In the genomic region with DNA sequence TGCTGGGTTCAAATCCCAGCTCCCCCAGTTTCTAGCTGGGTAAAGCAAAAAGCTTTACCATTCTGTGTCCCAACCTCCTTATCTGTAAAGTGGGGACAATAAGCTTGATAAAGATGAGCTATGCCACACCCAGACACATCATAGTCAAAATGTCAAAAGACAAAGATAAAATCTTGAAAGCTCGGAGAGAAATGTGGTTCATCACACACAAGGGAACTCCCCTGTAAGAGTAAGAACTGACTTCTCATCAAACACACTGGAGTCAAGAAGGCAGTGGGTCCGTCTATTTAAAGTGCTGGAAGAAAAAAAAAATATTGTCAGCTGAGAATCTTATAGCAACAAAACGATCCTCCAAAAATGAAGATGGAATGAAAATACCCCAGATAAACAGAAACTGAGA, we compare ENCODE assay signal across 21 cellular contexts. TPM values are rescaled to one million over a fixed set of nuclear protein-coding genes. Genes with fewer than 3 reads are reported as not detected.
DNase-seq lines count a peak whose midpoint lies in the region; ATAC-seq and TF ChIP-seq lines count a peak whose summit lies in the region.
"Had no signal": no experiment of that assay in that cellular context is flagged by ENCODE, and none has a peak within 500 bp of the region (broad histone marks: within the 10 kb centered on the region; RNA-seq: fewer than 3 reads in every experiment).

No MANE protein-coding gene starts in this region.

- peaks cover 5% of the 10 kb centered on the region for H3K9me3 Mint-ChIP-seq in activated CD8-positive, alpha-beta T cell treated with anti-CD3 and anti-CD28 coated beads for 36 hours
- H3K9me3 Mint-ChIP-seq in activated CD8-positive, alpha-beta T cell treated with anti-CD3 and anti-CD28 coated beads, Interleukin-2, amount 10 ng/mL, durations not matched to agents 7 days and 5 days (ENCODE audit: insufficient read depth), result no peaks in the 10 kb centered on the region
- H3K9me3 Mint-ChIP-seq in stimulated activated naive CD8-positive, alpha-beta T cell treated with anti-CD3 and anti-CD28 coated beads, Interleukin-15, amount 100 ng/mL, for 72 hours, result peaks cover 0 to 7% of the 10 kb centered on the region in 2 donors
- H3K9me3 Mint-ChIP-seq in stimulated activated effector memory CD8-positive, alpha-beta T cell treated with anti-CD3 and anti-CD28 coated beads, Interleukin-12 subunit alpha, Interleukin-12 subunit beta, amount 100 ng/mL, for 72 hours, result no peaks in the 10 kb centered on the region

- peaks cover 7% of the 10 kb centered on the region for H3K27me3 Mint-ChIP-seq in activated CD8-positive, alpha-beta T cell treated with anti-CD3 and anti-CD28 coated beads for 36 hours
- peaks cover 17% of the 10 kb centered on the region for H3K27me3 Mint-ChIP-seq in activated CD8-positive, alpha-beta T cell treated with anti-CD3 and anti-CD28 coated beads, Interleukin-2, amount 10 ng/mL, durations not matched to agents 7 days and 5 days (ENCODE audit: low read depth)
- H3K27me3 Mint-ChIP-seq in stimulated activated naive CD8-positive, alpha-beta T cell treated with anti-CD3 and anti-CD28 coated beads, Interleukin-15, amount 100 ng/mL, for 72 hours, result no peaks in the 10 kb centered on the region

- intact Hi-C loops in activated CD8-positive, alpha-beta T cell treated with anti-CD3 and anti-CD28 coated beads for 36 hours (cut with micrococcal nuclease), result no loop called here

- no peaks in the 10 kb centered on the region for H3K36me3 Mint-ChIP-seq in activated CD8-positive, alpha-beta T cell treated with anti-CD3 and anti-CD28 coated beads for 36 hours (ENCODE audit: low read depth)
- H3K36me3 Mint-ChIP-seq in activated CD8-positive, alpha-beta T cell treated with anti-CD3 and anti-CD28 coated beads, Interleukin-2, amount 10 ng/mL, durations not matched to agents 7 days and 5 days (ENCODE audit: low read depth), result no peaks in the 10 kb centered on the region
- no peaks in the 10 kb centered on the region for H3K36me3 Mint-ChIP-seq in stimulated activated effector memory CD8-positive, alpha-beta T cell treated with anti-CD3 and anti-CD28 coated beads, Interleukin-12 subunit alpha, Interleukin-12 subunit beta, amount 100 ng/mL, for 72 hours
- H3K36me3 Mint-ChIP-seq: CD14-positive monocyte; CD8-positive, alpha-beta memory T cell had no signal

- no peak overlapping the region for H3K27ac Mint-ChIP-seq in activated CD8-positive, alpha-beta T cell treated with anti-CD3 and anti-CD28 coated beads for 36 hours
- H3K27ac Mint-ChIP-seq in activated CD8-positive, alpha-beta T cell treated with anti-CD3 and anti-CD28 coated beads, Interleukin-2, amount 10 ng/mL, durations not matched to agents 7 days and 5 days, result no peak overlapping the region
- no peak overlapping the region for H3K27ac Mint-ChIP-seq in stimulated activated naive CD8-positive, alpha-beta T cell treated with anti-CD3 and anti-CD28 coated beads, Interleukin-15, amount 100 ng/mL, for 72 hours
- H3K27ac Mint-ChIP-seq in stimulated activated effector memory CD8-positive, alpha-beta T cell treated with anti-CD3 and anti-CD28 coated beads, Interleukin-12 subunit alpha, Interleukin-12 subunit beta, amount 100 ng/mL, for 72 hours, result no peak overlapping the region
- H3K27ac Mint-ChIP-seq: CD14-positive monocyte; CD4-positive, alpha-beta T cell; CD8-positive, alpha-beta memory T cell; HFFc6 had no signal

- H3K4me1 Mint-ChIP-seq in activated CD8-positive, alpha-beta T cell treated with anti-CD3 and anti-CD28 coated beads for 36 hours (ENCODE audit: low read depth), result no peaks in the 10 kb centered on the region
- no peaks in the 10 kb centered on the region for H3K4me1 Mint-ChIP-seq in activated CD8-positive, alpha-beta T cell treated with anti-CD3 and anti-CD28 coated beads, Interleukin-2, amount 10 ng/mL, durations not matched to agents 7 days and 5 days (ENCODE audit: low read depth)
- H3K4me1 Mint-ChIP-seq in stimulated activated naive CD8-positive, alpha-beta T cell treated with anti-CD3 and anti-CD28 coated beads, Interleukin-15, amount 100 ng/mL, for 72 hours, result no peaks in the 10 kb centered on the region
- H3K4me1 Mint-ChIP-seq in stimulated activated effector memory CD8-positive, alpha-beta T cell treated with anti-CD3 and anti-CD28 coated beads, Interleukin-12 subunit alpha, Interleukin-12 subunit beta, amount 100 ng/mL, for 72 hours, result no peaks in the 10 kb centered on the region
- H3K4me1 Mint-ChIP-seq: CD14-positive monocyte; CD8-positive, alpha-beta memory T cell had no signal

- no peak overlapping the region for H3K4me3 Mint-ChIP-seq in activated CD8-positive, alpha-beta T cell treated with anti-CD3 and anti-CD28 coated beads for 36 hours
- H3K4me3 Mint-ChIP-seq in activated CD8-positive, alpha-beta T cell treated with anti-CD3 and anti-CD28 coated beads, Interleukin-2, amount 10 ng/mL, durations not matched to agents 7 days and 5 days, result no peak overlapping the region
- no peak overlapping the region for H3K4me3 Mint-ChIP-seq in stimulated activated naive CD8-positive, alpha-beta T cell treated with anti-CD3 and anti-CD28 coated beads, Interleukin-15, amount 100 ng/mL, for 72 hours
- no peak overlapping the region for H3K4me3 Mint-ChIP-seq in stimulated activated effector memory CD8-positive, alpha-beta T cell treated with anti-CD3 and anti-CD28 coated beads, Interleukin-12 subunit alpha, Interleukin-12 subunit beta, amount 100 ng/mL, for 72 hours
- H3K4me3 Mint-ChIP-seq: CD14-positive monocyte; CD4-positive, alpha-beta T cell; CD8-positive, alpha-beta memory T cell; HFFc6 had no signal

- DNase-seq in activated CD8-positive, alpha-beta T cell treated with anti-CD3 and anti-CD28 coated beads for 36 hours, result no peak
- DNase-seq in activated CD8-positive, alpha-beta T cell treated with anti-CD3 and anti-CD28 coated beads, Interleukin-2, amount 10 ng/mL, durations not matched to agents 7 days and 5 days, result no peak
- no peak for DNase-seq in stimulated activated naive CD8-positive, alpha-beta T cell treated with anti-CD3 and anti-CD28 coated beads, Interleukin-15, Interleukin-2, amounts not matched to agents 100 U/mL and 50 U/mL, for 24 hours
- DNase-seq in stimulated activated naive CD8-positive, alpha-beta T cell treated with anti-CD3 and anti-CD28 coated beads, Interleukin-15, amount 100 ng/mL, for 72 hours, result no peak
- no peak for DNase-seq in stimulated activated effector memory CD8-positive, alpha-beta T cell treated with anti-CD3 and anti-CD28 coated beads, Interleukin-12 subunit alpha, Interleukin-12 subunit beta, amount 100 ng/mL, for 72 hours (ENCODE audit: low spot score in 2 of 2)
- DNase-seq in GM13976 (ENCODE audit: low spot score), result no peak
- DNase-seq: 8988T; ACHN; AML-193; BE2C; CD4-positive, alpha-beta T cell; CD8-positive, alpha-beta memory T cell; DMS 273 treated with DMSO at 0.1 percent for 48 hours; DMS79; EL; GDM1; GOT3; HFFc6 had no signal

- TF ChIP-seq CTCF in activated CD8-positive, alpha-beta T cell treated with anti-CD3 and anti-CD28 coated beads for 36 hours (IDR thresholded peaks at IDR 0.05), result no peak
- TF ChIP-seq CTCF in GM13976 (IDR thresholded peaks at IDR 0.05; ENCODE audit: borderline replicate concordance, control extremely low read depth, extremely low read depth, insufficient read depth, missing control alignments), result no peak

- peak; percentile 66 for ATAC-seq in activated CD8-positive, alpha-beta T cell treated with anti-CD3 and anti-CD28 coated beads for 36 hours
- no peak for ATAC-seq in activated CD8-positive, alpha-beta T cell treated with anti-CD3 and anti-CD28 coated beads, Interleukin-2, amount 10 ng/mL, durations not matched to agents 7 days and 5 days
- peak; percentile 75 for ATAC-seq in stimulated activated naive CD8-positive, alpha-beta T cell treated with anti-CD3 and anti-CD28 coated beads, Interleukin-15, Interleukin-2, amounts not matched to agents 100 U/mL and 50 U/mL, for 24 hours
- ATAC-seq in stimulated activated naive CD8-positive, alpha-beta T cell treated with anti-CD3 and anti-CD28 coated beads, Interleukin-15, amount 100 ng/mL, for 72 hours, result no peak
- ATAC-seq in stimulated activated effector memory CD8-positive, alpha-beta T cell treated with anti-CD3 and anti-CD28 coated beads, Interleukin-12 subunit alpha, Interleukin-12 subunit beta, amount 100 ng/mL, for 72 hours, result peak; percentile 66
- ATAC-seq: A549, GM12878 had no signal

- in situ Hi-C loops in GM13976 (cut with MboI; ENCODE audit: low sequenced_read_pairs, unreplicated experiment), result no loop called here

- CTCF ChIA-PET in activated CD8-positive, alpha-beta T cell treated with anti-CD3 and anti-CD28 coated beads for 36 hours (lab: Charles Lee), result interaction anchor here (0.6 kb wide), 1 partner anchor 58 kb away, joined by 3 read pairs; no protein-coding TSS in a partner anchor
- CTCF ChIA-PET in activated CD8-positive, alpha-beta T cell treated with anti-CD3 and anti-CD28 coated beads, Interleukin-2, amount 10 ng/mL, durations not matched to agents 7 days and 5 days (lab: Charles Lee), result no interaction called here

- POLR2A ChIA-PET in activated CD8-positive, alpha-beta T cell treated with anti-CD3 and anti-CD28 coated beads for 36 hours (lab: Charles Lee), result no interaction called here
- POLR2A ChIA-PET in activated CD8-positive, alpha-beta T cell treated with anti-CD3 and anti-CD28 coated beads, Interleukin-2, amount 10 ng/mL, durations not matched to agents 7 days and 5 days (lab: Charles Lee), result no interaction called here

RNA-seq across cellular contexts. Expression of a gene that starts 25.3 kb away (rescaled TPM):
- not detected for total RNA-seq in activated CD8-positive, alpha-beta T cell treated with anti-CD3 and anti-CD28 coated beads for 36 hours
- total RNA-seq in activated CD8-positive, alpha-beta T cell treated with anti-CD3 and anti-CD28 coated beads, Interleukin-2, amount 10 ng/mL, durations not matched to agents 7 days and 5 days, result not detected
- total RNA-seq: CD4-positive, alpha-beta T cell; CD8-positive, alpha-beta memory T cell; GM12878; HFFc6 had no signal

Comparison
In these comparisons a context has a peak if more than half of its experiments do, and no peak if none do; other contexts are left out.
1. ATAC-seq: peak in activated CD8-positive, alpha-beta T cell treated with anti-CD3 and anti-CD28 coated beads for 36 hours (single experiment), stimulated activated naive CD8-positive, alpha-beta T cell treated with anti-CD3 and anti-CD28 coated beads, Interleukin-15, Interleukin-2, amounts not matched to agents 100 U/mL and 50 U/mL, for 24 hours (single experiment) and stimulated activated effector memory CD8-positive, alpha-beta T cell treated with anti-CD3 and anti-CD28 coated beads, Interleukin-12 subunit alpha, Interleukin-12 subunit beta, amount 100 ng/mL, for 72 hours (single experiment); none in activated CD8-positive, alpha-beta T cell treated with anti-CD3 and anti-CD28 coated beads, Interleukin-2, amount 10 ng/mL, durations not matched to agents 7 days and 5 days (single experiment) and stimulated activated naive CD8-positive, alpha-beta T cell treated with anti-CD3 and anti-CD28 coated beads, Interleukin-15, amount 100 ng/mL, for 72 hours (single experiment).